ENCODE assay signal across 9 cellular contexts in the genomic region with DNA sequence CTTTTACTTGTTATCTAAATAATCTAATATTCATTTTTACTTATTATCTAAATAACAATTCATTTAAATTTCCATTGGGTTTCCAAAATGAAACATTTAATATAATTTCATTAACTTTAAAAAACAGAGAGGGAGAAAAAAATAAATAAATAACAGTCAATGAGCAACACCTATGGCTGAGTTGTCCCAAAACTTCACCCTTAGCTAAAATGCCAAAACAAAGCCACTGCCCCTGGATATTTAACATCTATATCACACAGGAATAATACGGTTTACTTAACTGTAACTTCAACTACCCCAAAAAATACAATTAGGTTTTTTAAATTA. TPM values are rescaled to one million over a fixed set of nuclear protein-coding genes. Genes with fewer than 3 reads are reported as not detected.
DNase-seq lines count a peak whose midpoint lies in the region; ATAC-seq and TF ChIP-seq lines count a peak whose summit lies in the region.
"Had no signal": no experiment of that assay in that cellular context is flagged by ENCODE, and none has a peak within 500 bp of the region (broad histone marks: within the 10 kb centered on the region; RNA-seq: fewer than 3 reads in every experiment).

No MANE protein-coding gene starts in this region.

- peaks cover 39% of the 10 kb centered on the region for H3K4me1 Mint-ChIP-seq in stimulated activated effector memory CD8-positive, alpha-beta T cell treated with anti-CD3 and anti-CD28 coated beads, Interleukin-12 subunit alpha, Interleukin-12 subunit beta, amount 100 ng/mL, for 72 hours

- TF ChIP-seq POLR2A in gastroesophageal sphincter (IDR thresholded peaks at IDR 0.05): no peak

- H3K36me3 Mint-ChIP-seq in stimulated activated effector memory CD8-positive, alpha-beta T cell treated with anti-CD3 and anti-CD28 coated beads, Interleukin-12 subunit alpha, Interleukin-12 subunit beta, amount 100 ng/mL, for 72 hours: peaks cover 35% of the 10 kb centered on the region
- H3K36me3 Mint-ChIP-seq: brain had no signal

- H3K36me3 ChIP-seq in HUES48 (ENCODE audit: control insufficient read depth, insufficient read depth, low read length): no peaks in the 10 kb centered on the region
- no peaks in the 10 kb centered on the region for H3K36me3 ChIP-seq in gastroesophageal sphincter

- H3K27ac ChIP-seq in HUES48 (ENCODE audit: low read depth, low read length) (peak overlapping the region; percentile 74), VCaP (peak overlapping the region; percentile 72), gastroesophageal sphincter (peak overlapping the region in 2 of 4 donors; percentile 33 to 57)

- peak overlapping the region; percentile 74 for H3K4me3 Mint-ChIP-seq in stimulated activated effector memory CD8-positive, alpha-beta T cell treated with anti-CD3 and anti-CD28 coated beads, Interleukin-12 subunit alpha, Interleukin-12 subunit beta, amount 100 ng/mL, for 72 hours

- no peak for DNase-seq in stimulated activated effector memory CD8-positive, alpha-beta T cell treated with anti-CD3 and anti-CD28 coated beads, Interleukin-12 subunit alpha, Interleukin-12 subunit beta, amount 100 ng/mL, for 72 hours (ENCODE audit: low spot score in 2 of 2)
- DNase-seq in NCI-H446 (lab: John Stamatoyannopoulos, UW) (no peak), SKM-1 treated with dmso at 0.1 percent for 144 hours (lab: John Stamatoyannopoulos, UW; ENCODE audit: unreplicated experiment) (no peak)

- H3K9ac ChIP-seq in HUES48 (ENCODE audit: low read depth, low read length): no peak overlapping the region; the same call in 1 of the 2 replicates

- H3K4me1 ChIP-seq in HUES48 (ENCODE audit: control insufficient read depth, insufficient read depth, low read length) (peaks cover 73% of the 10 kb centered on the region), gastroesophageal sphincter (peaks cover 0 to 59% (median 5%) of the 10 kb centered on the region in 3 donors)

- no peaks in the 10 kb centered on the region for H3K9me3 Mint-ChIP-seq in stimulated activated effector memory CD8-positive, alpha-beta T cell treated with anti-CD3 and anti-CD28 coated beads, Interleukin-12 subunit alpha, Interleukin-12 subunit beta, amount 100 ng/mL, for 72 hours
- H3K9me3 Mint-ChIP-seq: brain had no signal

- no peak for TF ChIP-seq EP300 in gastroesophageal sphincter (IDR thresholded peaks at IDR 0.05)

- ATAC-seq in gastroesophageal sphincter (no peak), GM21381 (IDR thresholded peaks at IDR 0.05; ENCODE audit: unreplicated experiment) (no peak), HG02588 (IDR thresholded peaks at IDR 0.05; ENCODE audit: unreplicated experiment) (no peak)
- ATAC-seq in stimulated activated effector memory CD8-positive, alpha-beta T cell treated with anti-CD3 and anti-CD28 coated beads, Interleukin-12 subunit alpha, Interleukin-12 subunit beta, amount 100 ng/mL, for 72 hours: no peak

- 87 to 100% methylated on average over 1 of the region's 1 CpG for WGBS in gastroesophageal sphincter (ENCODE audit: low coverage in 1 of 2), 2 donors

- H3K9me3 ChIP-seq in HUES48 (ENCODE audit: control insufficient read depth, insufficient read depth, low read length) (no peaks in the 10 kb centered on the region), gastroesophageal sphincter (no peaks in the 10 kb centered on the region)

- H3K27me3 ChIP-seq in HUES48 (ENCODE audit: control insufficient read depth, insufficient read depth, low read length) (no peaks in the 10 kb centered on the region), gastroesophageal sphincter (no peaks in the 10 kb centered on the region)

- TF ChIP-seq CTCF in VCaP (conservative IDR thresholded peaks at IDR 0.05) (no peak), gastroesophageal sphincter (IDR thresholded peaks at IDR 0.05) (no peak)

- peak overlapping the region; percentile 95 for H3K27ac Mint-ChIP-seq in stimulated activated effector memory CD8-positive, alpha-beta T cell treated with anti-CD3 and anti-CD28 coated beads, Interleukin-12 subunit alpha, Interleukin-12 subunit beta, amount 100 ng/mL, for 72 hours

- H3K4me3 ChIP-seq in HUES48 (ENCODE audit: low read depth, low read length) (peak overlapping the region; percentile 9; the same call in 1 of the 2 replicates), gastroesophageal sphincter (peak overlapping the region; percentile 12 to 25)

RNA-seq across cellular contexts. Expression of gene ELF1, which starts 0.6 kb away (rescaled TPM):
- total RNA-seq in gastroesophageal sphincter: 10 to 100 TPM; 58.2 to 86.6 (median 69.3) TPM

RNA-seq across cellular contexts. Expression of gene WBP4, which starts 42.8 kb away (rescaled TPM):
- 10 to 100 TPM; 19.3 to 33.1 (median 25.1) TPM for total RNA-seq in gastroesophageal sphincter
